ENCODE assay signal across 15 cellular contexts in genomic region chr10:132701846-132702190, GRCh38.
A peak's percentile ranks its signal among the peaks of the same experiment; 100 is the strongest.
DNase-seq lines count a peak whose midpoint lies in the region; ATAC-seq, FAIRE-seq and TF ChIP-seq lines count a peak whose summit lies in the region.
"Had no signal": no experiment of that assay in that cellular context is flagged by ENCODE, and none has a peak within 500 bp of the region (broad histone marks: within the 10 kb centered on the region; RNA-seq: fewer than 3 reads in every experiment).

No MANE protein-coding gene starts in this region.

- H4K91ac ChIP-seq in H1 (replicated peaks; ENCODE audit: insufficient read length, low read length) = no peak overlapping the region

- CTCF ChIA-PET in H1 (lab: Charles Lee; ENCODE audit: partially characterized antibody) = no interaction called here

- no peaks in the 10 kb centered on the region; the same call in 1 of the 2 replicates for H3K79me1 ChIP-seq in H1 (ENCODE audit: low read depth, low read length)

- H2BK20ac ChIP-seq in H1 (ENCODE audit: low read length) = no peak overlapping the region

- H3K4me1 ChIP-seq in H1 (replicated peaks in 1 of 4; ENCODE audit: control insufficient read depth in 3 of 4, insufficient read depth in 4 of 4, low read length in 3 of 4) (no peaks in the 10 kb centered on the region), tibial artery (peaks cover 0 to 30% (median 15%) of the 10 kb centered on the region in 4 donors)
- H3K4me1 ChIP-seq: HAP-1 had no signal

- peak overlapping the region; percentile 79; the same call in 1 of the 2 replicates for H3K27ac ChIP-seq in 22Rv1
- H3K27ac ChIP-seq in H1 (ENCODE audit: low read depth, low read length) = no peak overlapping the region
- H3K27ac ChIP-seq in tibial artery = no peak overlapping the region

- H3K79me2 ChIP-seq in H1 (ENCODE audit: control insufficient read depth in 1 of 2, insufficient read depth in 2 of 2, low read length in 2 of 2) = no peaks in the 10 kb centered on the region

- 91% methylated on average over 11 of the region's 13 CpGs; no CpG with 5 or more reads in 1 of the 2 experiments for WGBS in H1 (ENCODE audit: extremely low coverage in 1 of 2, insufficient coverage in 1 of 2, insufficient read length in 1 of 2, insufficient replicate concordance in 2 of 2, low coverage in 1 of 2, low lambda C conversion rate in 2 of 2, missing lambda C conversion rate in 1 of 2), 2 experiments

- POLR2A ChIA-PET in H1 (lab: Charles Lee; ENCODE audit: partially characterized antibody) = no interaction called here

- H3K56ac ChIP-seq in H1 (replicated peaks; ENCODE audit: insufficient read length, low read depth, low read length) = no peak overlapping the region

- H3K4me3 ChIP-seq in H1 (ENCODE audit: extremely low read depth in 1 of 4, insufficient read depth in 2 of 4, low read depth in 3 of 4, low read length in 4 of 4) (no peak overlapping the region), tibial artery (no peak overlapping the region)
- H3K4me3 ChIP-seq: BLaER1 treated with 17β-estradiol and CSF1 and Interleukin-3, amounts not matched to agents 10 nM and 100 nM; HAP-1 had no signal

- 0 out of 2 replicates have a peak overlapping the region, but pooled peaks have one; percentile 86 for H4K8ac ChIP-seq in H1 (ENCODE audit: extremely low read depth, insufficient read depth, low read length)

- no peak overlapping the region for H2BK15ac ChIP-seq in H1 (ENCODE audit: low read length)

- H3K36me3 ChIP-seq in H1 (ENCODE audit: control insufficient read depth in 2 of 4, insufficient read depth in 4 of 4, low read length in 3 of 4) (no peaks in the 10 kb centered on the region), tibial artery (peaks cover 15 to 56% (median 35%) of the 10 kb centered on the region in 3 donors)
- H3K36me3 ChIP-seq: HAP-1 had no signal

- intact Hi-C loops in tibial artery (cut with DNase I; ENCODE audit: low total_unique reads) = no loop called here

- no peak overlapping the region for H2BK5ac ChIP-seq in H1 (ENCODE audit: low read depth, low read length)

- TF ChIP-seq RAD21 in H1 (IDR thresholded peaks at IDR 0.05 in 1 of 2, conservative IDR thresholded peaks at IDR 0.05 in 1 of 2; ENCODE audit: low read depth in 2 of 2, low read length in 2 of 2) = no peak

- H2AFZ ChIP-seq in H1 (ENCODE audit: low read length) = no peak overlapping the region

- no peak for FAIRE-seq in H1 (lab: Jason Lieb, UNC)
- FAIRE-seq: D721Med, GM12891, GM19239 had no signal

- peak; percentile 54 for DNase-seq in activated effector memory CD4-positive, alpha-beta T cell treated with anti-CD3 and anti-CD28 coated beads, Interleukin-2, amount 50 U/mL, for 16 hours
- no peak for DNase-seq in activated effector memory CD4-positive, alpha-beta T cell treated with Interleukin-2 at 50 U/mL for 16 hours
- DNase-seq in H1 (ENCODE audit: low read depth in 1 of 2, low spot score in 2 of 2) (no peak), tibial artery (peak; percentile 13 to 63), NOMO-1 treated with dmso at 0.1 percent for 144 hours (lab: John Stamatoyannopoulos, UW; ENCODE audit: unreplicated experiment) (no peak)
- DNase-seq: 8988T; CD4-positive, CD25-positive, alpha-beta regulatory T cell; COR-L47 had no signal

- TF ChIP-seq POLR2A in H1 (IDR thresholded peaks at IDR 0.05; ENCODE audit: control extremely low read depth in 1 of 2, low read depth in 2 of 2, low read length in 2 of 2) = no peak

- no peak overlapping the region for H2BK12ac ChIP-seq in H1 (ENCODE audit: low read depth, low read length)

- H4K20me1 ChIP-seq in H1 (replicated peaks in 1 of 2; ENCODE audit: control insufficient read depth in 1 of 2, insufficient read depth in 2 of 2, low read length in 2 of 2) = no peaks in the 10 kb centered on the region

- peaks cover 7 to 19% of the 10 kb centered on the region in 2 experiments for H3K9me3 ChIP-seq in H1 (ENCODE audit: insufficient read depth in 2 of 2, low read depth in 1 of 2, low read length in 1 of 2)
- H3K9me3 ChIP-seq in tibial artery = peaks cover 0 to 16% (median 3%) of the 10 kb centered on the region in 3 donors
- H3K9me3 ChIP-seq: HAP-1 had no signal

- no peak overlapping the region for H4K5ac ChIP-seq in H1 (ENCODE audit: insufficient read length, low read depth, low read length)

- H3K27me3 ChIP-seq in H1 (replicated peaks in 1 of 4; ENCODE audit: control insufficient read depth in 3 of 4, extremely low read depth in 1 of 4, insufficient read depth in 3 of 4, low read length in 3 of 4) = no peaks in the 10 kb centered on the region
- no peaks in the 10 kb centered on the region for H3K27me3 ChIP-seq in tibial artery
- H3K27me3 ChIP-seq: BLaER1 treated with 17β-estradiol and CSF1 and Interleukin-3, amounts not matched to agents 10 nM and 100 nM had no signal

- ATAC-seq in activated CD4-positive, CD25-positive, alpha-beta regulatory T cell treated with anti-CD3 and anti-CD28 coated beads, Interleukin-2, amount 50 U/mL, for 24 hours = no peak

- H3K9ac ChIP-seq in H1 (replicated peaks in 1 of 4; ENCODE audit: extremely low read depth in 1 of 4, low read depth in 3 of 4, low read length in 3 of 4) = no peak overlapping the region

- H3K4me2 ChIP-seq in H1 (ENCODE audit: insufficient read depth in 1 of 2, low read depth in 2 of 2, low read length in 2 of 2) = no peak overlapping the region

- no peak for TF ChIP-seq EP300 in H1 (IDR thresholded peaks at IDR 0.05; ENCODE audit: borderline replicate concordance in 1 of 2, low read depth in 2 of 2, low read length in 2 of 2)

- H3K23ac ChIP-seq in H1 (ENCODE audit: insufficient read length) = no peak overlapping the region

- H2AK5ac ChIP-seq in H1 (ENCODE audit: low read depth, low read length) = no peak overlapping the region

- no peaks in the 10 kb centered on the region for H3K23me2 ChIP-seq in H1 (ENCODE audit: low read depth, low read length)

- TF ChIP-seq CTCF in 22Rv1 (IDR thresholded peaks at IDR 0.05) (no peak), H1 (IDR thresholded peaks at IDR 0.05; ENCODE audit: control extremely low read depth in 1 of 3, insufficient read depth in 1 of 3, low read depth in 1 of 3, low read length in 3 of 3) (no peak), tibial artery (IDR thresholded peaks at IDR 0.05) (no peak)

- H3K14ac ChIP-seq in H1 (ENCODE audit: insufficient read length) = no peak overlapping the region

- H2BK120ac ChIP-seq in H1 (replicated peaks; ENCODE audit: low read depth, low read length) = no peak overlapping the region

- H3K18ac ChIP-seq in H1 (ENCODE audit: extremely low read depth, low read length) = no peak overlapping the region

- no peak overlapping the region for H3K4ac ChIP-seq in H1 (replicated peaks; ENCODE audit: insufficient read length, low read depth, low read length)

TF ChIP-seq in H1, 55 proteins besides CTCF, POLR2A, EP300 and RAD21 (continues in another document):
- TF ChIP-seq POLR2AphosphoS5 (IDR thresholded peaks at IDR 0.05; ENCODE audit: low read depth, low read length) (no peak), GABPA (IDR thresholded peaks at IDR 0.05; ENCODE audit: borderline replicate concordance, insufficient read depth, low read length) (no peak), CBX5 (IDR thresholded peaks at IDR 0.05; ENCODE audit: low read depth, low read length) (no peak), SP2 (IDR thresholded peaks at IDR 0.05; ENCODE audit: low read length) (no peak)

Comparison
In these comparisons a context has a peak if more than half of its experiments do, and no peak if none do; other contexts are left out.
1. DNase-seq: peak in activated effector memory CD4-positive, alpha-beta T cell treated with anti-CD3 and anti-CD28 coated beads, Interleukin-2, amount 50 U/mL, for 16 hours (single experiment) and tibial artery (2 of 2); none in activated effector memory CD4-positive, alpha-beta T cell treated with Interleukin-2 at 50 U/mL for 16 hours (single experiment), H1 (0 of 2) and NOMO-1 treated with dmso at 0.1 percent for 144 hours (single experiment).